In the genomic region with DNA sequence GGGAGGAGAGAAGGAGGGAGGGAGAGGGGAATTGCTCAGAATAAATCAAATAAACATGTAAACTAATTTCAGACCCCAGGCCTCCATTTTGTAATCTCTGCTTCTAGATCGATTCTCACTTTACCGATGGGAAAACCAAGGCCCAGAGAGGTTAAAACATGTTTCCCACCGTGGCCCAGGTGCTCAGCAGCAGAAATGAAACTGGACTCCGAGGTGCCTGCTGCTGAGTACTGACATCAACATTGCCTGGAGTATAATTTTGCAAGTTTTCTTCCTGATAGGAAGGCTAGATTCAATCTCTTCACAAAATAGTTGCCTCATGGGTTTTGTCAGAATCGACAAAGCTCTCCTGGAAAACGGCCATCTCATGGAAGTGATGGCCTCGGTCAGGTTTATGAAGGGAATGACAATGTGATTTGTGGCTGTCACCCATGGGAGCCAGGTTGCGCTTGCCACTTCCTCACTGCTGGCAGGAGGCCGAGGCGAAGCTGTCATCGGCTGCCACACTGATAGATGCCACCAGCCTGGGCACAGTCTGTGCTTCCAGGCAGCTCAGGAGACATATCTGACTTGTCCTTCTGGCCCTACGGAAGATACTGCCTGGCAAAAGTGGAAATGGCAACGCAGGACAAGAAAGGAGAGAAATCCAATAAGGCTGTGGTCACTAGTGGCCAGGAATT, we compare ENCODE assay signal across 12 cellular contexts.
DNase-seq lines count a peak whose midpoint lies in the region; ATAC-seq and TF ChIP-seq lines count a peak whose summit lies in the region.
"Had no signal": no experiment of that assay in that cellular context is flagged by ENCODE, and none has a peak within 500 bp of the region (broad histone marks: within the 10 kb centered on the region; RNA-seq: fewer than 3 reads in every experiment).

No MANE protein-coding gene starts in this region.

- TF ChIP-seq CTCF in RWPE2 (IDR thresholded peaks at IDR 0.05; ENCODE audit: poor library complexity, severe bottlenecking), result no peak

- H3K9me3 Mint-ChIP-seq in stimulated activated naive CD8-positive, alpha-beta T cell treated with anti-CD3 and anti-CD28 coated beads, Interleukin-15, amount 100 ng/mL, for 72 hours, result peaks cover 5 to 19% of the 10 kb centered on the region in 2 donors

- H3K4me1 ChIP-seq in RWPE2 (ENCODE audit: insufficient read depth, poor library complexity, severe bottlenecking), result peaks cover 9% of the 10 kb centered on the region
- H3K4me1 ChIP-seq: upper lobe of right lung had no signal

- no peak for DNase-seq in stimulated activated naive CD8-positive, alpha-beta T cell treated with anti-CD3 and anti-CD28 coated beads, Interleukin-15, amount 100 ng/mL, for 72 hours
- no peak for DNase-seq in stimulated activated naive CD8-positive, alpha-beta T cell treated with anti-CD3 and anti-CD28 coated beads, Interleukin-15, Interleukin-2, amounts not matched to agents 100 U/mL and 50 U/mL, for 24 hours
- DNase-seq in RWPE2 (ENCODE audit: low spot score) (no peak), H7 (no peak), left lobe of liver (ENCODE audit: low spot score) (no peak)
- DNase-seq in activated CD8-positive, alpha-beta memory T cell treated with anti-CD3 and anti-CD28 coated beads, Interleukin-2, amount 50 U/mL, for 4 hours, result no peak
- DNase-seq in stimulated activated CD4-positive, alpha-beta T cell treated with anti-CD3 and anti-CD28 coated beads, Interleukin-4, amount 100 ng/mL, for 4 hours, result no peak
- DNase-seq: ACHN; stimulated activated CD4-positive, alpha-beta T cell treated with anti-CD3 and anti-CD28 coated beads, Interleukin-2, amount 100 ng/mL, for 24 hours; upper lobe of right lung had no signal

- peaks cover 15% of the 10 kb centered on the region for H3K27me3 Mint-ChIP-seq in stimulated activated naive CD8-positive, alpha-beta T cell treated with anti-CD3 and anti-CD28 coated beads, Interleukin-15, amount 100 ng/mL, for 72 hours

- peak; percentile 61 for ATAC-seq in stimulated activated naive CD8-positive, alpha-beta T cell treated with anti-CD3 and anti-CD28 coated beads, Interleukin-15, amount 100 ng/mL, for 72 hours
- no peak for ATAC-seq in stimulated activated naive CD8-positive, alpha-beta T cell treated with anti-CD3 and anti-CD28 coated beads, Interleukin-15, Interleukin-2, amounts not matched to agents 100 U/mL and 50 U/mL, for 24 hours
- peak; percentile 68 for ATAC-seq in HG02943 (IDR thresholded peaks at IDR 0.05; ENCODE audit: low read depth, unreplicated experiment)
- no peak for ATAC-seq in RWPE2 (ENCODE audit: low read depth)
- no peak for ATAC-seq in left lobe of liver
- ATAC-seq: activated T-helper 17 cell treated with anti-CD3 and anti-CD28 coated beads, Interleukin-2, amount 50 U/mL, for 72 hours; upper lobe of right lung had no signal

- H3K4me3 ChIP-seq in RWPE2 (ENCODE audit: severe bottlenecking) (no peak overlapping the region), H7 (ENCODE audit: insufficient read depth, low read depth, low read length) (no peak overlapping the region)
- H3K4me3 ChIP-seq: upper lobe of right lung had no signal

- no peak overlapping the region for H3K4me3 Mint-ChIP-seq in stimulated activated naive CD8-positive, alpha-beta T cell treated with anti-CD3 and anti-CD28 coated beads, Interleukin-15, amount 100 ng/mL, for 72 hours
- H3K4me3 Mint-ChIP-seq: activated T-helper 17 cell treated with anti-CD3 and anti-CD28 coated beads, Interleukin-2, amount 50 U/mL, for 72 hours had no signal

- peak overlapping the region; percentile 66 for H3K27ac ChIP-seq in RWPE2 (ENCODE audit: poor library complexity, severe bottlenecking)
- H3K27ac ChIP-seq: upper lobe of right lung had no signal

- H3K36me3 ChIP-seq in RWPE2 (ENCODE audit: low read depth) (no peaks in the 10 kb centered on the region), H7 (replicated peaks; ENCODE audit: control insufficient read depth, insufficient read depth, low read length) (no peaks in the 10 kb centered on the region)
- H3K36me3 ChIP-seq: upper lobe of right lung had no signal

- H3K27ac Mint-ChIP-seq in stimulated activated naive CD8-positive, alpha-beta T cell treated with anti-CD3 and anti-CD28 coated beads, Interleukin-15, amount 100 ng/mL, for 72 hours, result peak overlapping the region in 1 of 2 donors; percentile 21
- H3K27ac Mint-ChIP-seq: activated T-helper 17 cell treated with anti-CD3 and anti-CD28 coated beads, Interleukin-2, amount 50 U/mL, for 72 hours had no signal

- H3K4me1 Mint-ChIP-seq in stimulated activated naive CD8-positive, alpha-beta T cell treated with anti-CD3 and anti-CD28 coated beads, Interleukin-15, amount 100 ng/mL, for 72 hours, result peaks cover 12% of the 10 kb centered on the region
- H3K4me1 Mint-ChIP-seq: activated T-helper 17 cell treated with anti-CD3 and anti-CD28 coated beads, Interleukin-2, amount 50 U/mL, for 72 hours had no signal

- no peaks in the 10 kb centered on the region for H3K9me3 ChIP-seq in RWPE2 (ENCODE audit: severe bottlenecking)
- H3K9me3 ChIP-seq: upper lobe of right lung had no signal

- no peaks in the 10 kb centered on the region for H3K27me3 ChIP-seq in RWPE2 (ENCODE audit: insufficient read depth, poor library complexity, severe bottlenecking)
- no peaks in the 10 kb centered on the region for H3K27me3 ChIP-seq in H7 (ENCODE audit: control insufficient read depth, insufficient read depth, low read length)
- H3K27me3 ChIP-seq: upper lobe of right lung had no signal

Comparison
In these comparisons a context has a peak if more than half of its experiments do, and no peak if none do; other contexts are left out.
1. ATAC-seq: peak in stimulated activated naive CD8-positive, alpha-beta T cell treated with anti-CD3 and anti-CD28 coated beads, Interleukin-15, amount 100 ng/mL, for 72 hours (single experiment) and HG02943 (single experiment); none in stimulated activated naive CD8-positive, alpha-beta T cell treated with anti-CD3 and anti-CD28 coated beads, Interleukin-15, Interleukin-2, amounts not matched to agents 100 U/mL and 50 U/mL, for 24 hours (single experiment), RWPE2 (single experiment) and left lobe of liver (single experiment).